Comparison of ENCODE assay signal across 9 cellular contexts in the genomic region with DNA sequence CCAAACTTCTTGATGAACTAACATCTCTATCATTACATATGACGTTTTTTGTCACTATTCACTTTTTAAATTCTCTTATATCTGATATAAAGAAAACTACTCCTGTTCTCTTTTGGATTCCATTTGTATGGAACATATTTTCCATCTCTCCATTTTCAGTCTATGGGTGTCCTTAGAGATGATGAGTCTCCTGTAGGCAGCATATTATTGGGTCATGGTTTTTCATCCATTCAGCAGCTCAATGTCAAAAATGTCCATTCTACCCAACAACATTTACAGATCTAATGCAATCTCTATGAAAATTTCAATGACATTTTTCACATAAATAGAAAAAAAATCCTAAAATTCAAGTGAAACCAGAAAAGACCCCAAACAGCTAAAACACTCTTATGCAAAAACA.
"Had no signal": no experiment of that assay in that cellular context is flagged by ENCODE, and none has a peak within 500 bp of the region (broad histone marks: within the 10 kb centered on the region; RNA-seq: fewer than 3 reads in every experiment).

No MANE protein-coding gene starts in this region.

- H3K27ac ChIP-seq: GM23248 had no signal

- DNase-seq: GM23248, GOT3, H7, IMR-90, KG1 had no signal

- H3K4me3 ChIP-seq: GM23248, HAP-1, K562 had no signal

- FAIRE-seq: HTR-8/SVneo, K562 had no signal

- ATAC-seq: HCT116, K562 had no signal

- H3K9me3 ChIP-seq: HAP-1 had no signal
